ENCODE assay signal across 19 cellular contexts in the genomic region with DNA sequence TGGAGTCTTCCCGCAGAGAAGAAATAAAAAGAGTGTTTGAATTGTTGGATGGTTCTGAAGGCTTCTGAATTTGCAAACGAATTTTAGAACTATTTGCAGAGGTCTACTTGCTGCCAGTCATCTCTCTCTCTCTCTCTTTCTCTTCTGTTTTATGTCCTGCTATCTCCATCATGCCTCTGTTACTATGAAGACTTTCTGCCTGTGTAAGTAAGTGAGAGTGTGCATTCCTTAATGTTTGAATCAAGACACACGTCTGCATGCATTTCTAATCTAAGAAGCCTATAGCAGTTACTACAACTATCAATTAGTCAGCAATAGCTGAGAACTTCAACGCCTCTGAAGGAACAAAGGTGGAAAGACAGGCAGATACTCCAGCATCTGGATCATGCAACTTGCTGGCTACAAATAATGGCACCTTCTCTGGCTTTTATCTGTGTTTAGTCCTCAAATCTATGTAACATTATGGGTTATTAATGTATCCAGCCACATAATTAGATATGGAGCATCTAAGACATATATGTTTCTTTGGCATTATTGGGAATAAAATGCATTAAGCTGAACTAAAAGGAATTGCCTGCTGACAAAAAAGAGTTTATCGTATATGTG.
"Had no signal": no experiment of that assay in that cellular context is flagged by ENCODE, and none has a peak within 500 bp of the region (broad histone marks: within the 10 kb centered on the region; RNA-seq: fewer than 3 reads in every experiment).

No MANE protein-coding gene starts in this region.

- H3K4me1 ChIP-seq: foreskin keratinocyte had no signal

- H3K4me3 ChIP-seq: lung had no signal

- H3K36me3 ChIP-seq: WERI-Rb-1 had no signal

- H3K27ac Mint-ChIP-seq: activated CD8-positive, alpha-beta memory T cell treated with anti-CD3 and anti-CD28 coated beads, Interleukin-2, amount 10 ng/mL, durations not matched to agents 7 days and 5 days; activated naive CD4-positive, alpha-beta T cell treated with anti-CD3 and anti-CD28 coated beads for 36 hours; activated T-helper 2 cell treated with anti-CD3 and anti-CD28 coated beads, Interferon-gamma antibody, Interleukin-2, Interleukin-4, amounts not matched to agents 10 μg/mL and 5 μg/mL and 100 μg/mL, durations not matched to agents 14 hours and 24 hours and 36 hours; immature natural killer cell; natural killer cell treated with Interleukin-12 subunit alpha and Interleukin-12 subunit beta and Interleukin-15 and Interleukin-18, amount 100 ng/mL, for 72 hours; progenitor cell of endocrine pancreas; T-helper 1 cell treated with Interleukin-12 subunit alpha and Interleukin-12 subunit beta and Interleukin-4 antibody, amounts not matched to agents 30 μg/mL and 1 μg/mL, for 36 hours; type B pancreatic cell had no signal

- H3K27ac ChIP-seq: foreskin keratinocyte, WERI-Rb-1 had no signal

- H3K4me1 Mint-ChIP-seq: activated CD8-positive, alpha-beta memory T cell treated with anti-CD3 and anti-CD28 coated beads, Interleukin-2, amount 10 ng/mL, durations not matched to agents 7 days and 5 days; immature natural killer cell had no signal

- H3K27me3 Mint-ChIP-seq: activated CD8-positive, alpha-beta memory T cell treated with anti-CD3 and anti-CD28 coated beads, Interleukin-2, amount 10 ng/mL, durations not matched to agents 7 days and 5 days had no signal

- H3K9me3 Mint-ChIP-seq: activated naive CD4-positive, alpha-beta T cell treated with anti-CD3 and anti-CD28 coated beads for 36 hours; activated T-helper 2 cell treated with anti-CD3 and anti-CD28 coated beads, Interferon-gamma antibody, Interleukin-2, Interleukin-4, amounts not matched to agents 10 μg/mL and 5 μg/mL and 100 μg/mL, durations not matched to agents 14 hours and 24 hours and 36 hours; immature natural killer cell; natural killer cell treated with Interleukin-12 subunit alpha and Interleukin-12 subunit beta and Interleukin-15 and Interleukin-18, amount 100 ng/mL, for 72 hours; T-helper 1 cell treated with Interleukin-12 subunit alpha and Interleukin-12 subunit beta and Interleukin-4 antibody, amounts not matched to agents 30 μg/mL and 1 μg/mL, for 36 hours; type B pancreatic cell had no signal

- ATAC-seq: activated CD8-positive, alpha-beta memory T cell treated with anti-CD3 and anti-CD28 coated beads, Interleukin-2, amount 10 ng/mL, durations not matched to agents 7 days and 5 days; foreskin keratinocyte; left cardiac atrium; natural killer cell treated with Interleukin-12 subunit alpha and Interleukin-12 subunit beta and Interleukin-15 and Interleukin-18, amount 100 ng/mL, for 72 hours had no signal

- H3K4me3 Mint-ChIP-seq: activated CD8-positive, alpha-beta memory T cell treated with anti-CD3 and anti-CD28 coated beads, Interleukin-2, amount 10 ng/mL, durations not matched to agents 7 days and 5 days; activated naive CD4-positive, alpha-beta T cell treated with anti-CD3 and anti-CD28 coated beads for 36 hours; immature natural killer cell; natural killer cell treated with Interleukin-12 subunit alpha and Interleukin-12 subunit beta and Interleukin-15 and Interleukin-18, amount 100 ng/mL, for 72 hours; T-helper 1 cell treated with Interleukin-12 subunit alpha and Interleukin-12 subunit beta and Interleukin-4 antibody, amounts not matched to agents 30 μg/mL and 1 μg/mL, for 36 hours; type B pancreatic cell had no signal

- H3K36me3 Mint-ChIP-seq: activated CD8-positive, alpha-beta memory T cell treated with anti-CD3 and anti-CD28 coated beads, Interleukin-2, amount 10 ng/mL, durations not matched to agents 7 days and 5 days; immature natural killer cell; natural killer cell treated with Interleukin-12 subunit alpha and Interleukin-12 subunit beta and Interleukin-15 and Interleukin-18, amount 100 ng/mL, for 72 hours; type B pancreatic cell had no signal

- DNase-seq: activated CD4-positive, alpha-beta T cell treated with anti-CD3 and anti-CD28 coated beads, Interleukin-2, amount 50 U/mL, for 48 hours; activated CD8-positive, alpha-beta memory T cell treated with anti-CD3 and anti-CD28 coated beads, Interleukin-2, amount 10 ng/mL, durations not matched to agents 7 days and 5 days; activated naive CD4-positive, alpha-beta T cell treated with anti-CD3 and anti-CD28 coated beads for 36 hours; activated T-cell treated with anti-CD3 and anti-CD28 coated beads, Interleukin-2, amount 50 U/mL, for 1 hour; central memory CD4-positive, alpha-beta T cell; cortex of kidney; effector CD8-positive, alpha-beta T cell; foreskin keratinocyte; immature natural killer cell; left cardiac atrium; occipital lobe; stimulated activated CD4-positive, alpha-beta T cell treated with anti-CD3 and anti-CD28 coated beads, Interleukin-2, amount 100 ng/mL, for 24 hours; WERI-Rb-1 had no signal
